Comparison of ENCODE assay signal across 9 cellular contexts in genomic region chr22:41442240-41442792, GRCh38. TPM values are rescaled to one million over a fixed set of nuclear protein-coding genes. Genes with fewer than 3 reads are reported as not detected.
A peak's percentile ranks its signal among the peaks of the same experiment; 100 is the strongest.
DNase-seq lines count a peak whose midpoint lies in the region; ATAC-seq and TF ChIP-seq lines count a peak whose summit lies in the region.
"Had no signal": no experiment of that assay in that cellular context is flagged by ENCODE, and none has a peak within 500 bp of the region (broad histone marks: within the 10 kb centered on the region; RNA-seq: fewer than 3 reads in every experiment).

No MANE protein-coding gene starts in this region.

- no peaks in the 10 kb centered on the region for H3K27me3 ChIP-seq in GM23248 (replicated peaks; ENCODE audit: insufficient read depth)
- H3K27me3 ChIP-seq in PC-9 (ENCODE audit: insufficient read depth, low read depth): no peaks in the 10 kb centered on the region
- no peaks in the 10 kb centered on the region for H3K27me3 ChIP-seq in skeletal muscle tissue (ENCODE audit: control insufficient read depth in 3 of 3, insufficient read depth in 3 of 3, low read length in 3 of 3)

- H3K9ac ChIP-seq in GM23248 (0 out of 2 replicates have a peak overlapping the region, but pooled peaks have one; percentile 3), skeletal muscle tissue (ENCODE audit: low read depth in 1 of 3, low read length in 3 of 3) (peak overlapping the region in 2 of 3 donors; percentile 26 to 57)

- POLR2A ChIA-PET in PC-9 (lab: Charles Lee; ENCODE audit: unreplicated experiment): no interaction called here

- no TSS peak for BruUV-seq in PC-9 (replicated peaks; lab: Mats Ljungman, UMichigan)

- intact Hi-C loops in PC-9 (cut with micrococcal nuclease; ENCODE audit: unreplicated experiment): no loop called here

- H3K4me2 ChIP-seq in GM23248 (ENCODE audit: unreplicated experiment) (peak overlapping the region; percentile 4), PC-9 (peak overlapping the region; percentile 11; the same call in 1 of the 2 replicates)

- peak; percentile 16 for ATAC-seq in esophagus mucosa
- ATAC-seq in HG02798 (IDR thresholded peaks at IDR 0.05; ENCODE audit: poor library complexity, unreplicated experiment): no peak
- no peak for ATAC-seq in GM21529 (IDR thresholded peaks at IDR 0.05; ENCODE audit: unreplicated experiment)

- in situ Hi-C loops in GM23248 (cut with MboI): no loop called here

- H4K20me1 ChIP-seq in GM23248 (ENCODE audit: insufficient read depth) (peaks cover 21% of the 10 kb centered on the region), PC-9 (ENCODE audit: insufficient read depth) (peaks cover 64% of the 10 kb centered on the region)

- DNase-seq in GM23248 (peak; percentile 26), PC-9 (no peak), EL (no peak)
- DNase-seq: activated CD4-positive, alpha-beta T cell treated with anti-CD3 and anti-CD28 coated beads for 4 hours; COR-L47 had no signal

- 60 to 68% methylated on average over 2 of the region's 2 CpGs for WGBS in GM23248 (ENCODE audit: low coverage in 1 of 2, low lambda C conversion rate in 2 of 2, missing lambda C conversion rate in 2 of 2), 2 experiments

- no peaks in the 10 kb centered on the region for H3K9me2 ChIP-seq in GM23248 (ENCODE audit: insufficient read depth)
- H3K9me2 ChIP-seq in PC-9 (ENCODE audit: insufficient read depth): no peaks in the 10 kb centered on the region

- no peak overlapping the region for H3K27ac ChIP-seq in GM23248
- H3K27ac ChIP-seq in PC-9: no peak overlapping the region
- H3K27ac ChIP-seq in skeletal muscle tissue (ENCODE audit: low read depth, low read length): peak overlapping the region; percentile 98

- H2AFZ ChIP-seq in GM23248: no peak overlapping the region
- no peak overlapping the region for H2AFZ ChIP-seq in PC-9

- TF ChIP-seq CTCF in PC-9 (conservative IDR thresholded peaks at IDR 0.05): no peak

- H3F3A ChIP-seq in GM23248 (ENCODE audit: insufficient read depth): peaks cover 48% of the 10 kb centered on the region
- H3F3A ChIP-seq in PC-9 (ENCODE audit: insufficient read depth, low read depth): peaks cover 59% of the 10 kb centered on the region

- H3K9me3 ChIP-seq in GM23248 (ENCODE audit: low read depth): no peaks in the 10 kb centered on the region
- no peaks in the 10 kb centered on the region for H3K9me3 ChIP-seq in PC-9 (ENCODE audit: insufficient read depth, low read depth)
- no peaks in the 10 kb centered on the region for H3K9me3 ChIP-seq in skeletal muscle tissue (ENCODE audit: control insufficient read depth in 3 of 3, low read length in 3 of 3)

- H3K36me3 ChIP-seq in GM23248 (ENCODE audit: low read depth): peaks cover 11% of the 10 kb centered on the region; the same call in 1 of the 2 replicates
- peaks cover 19% of the 10 kb centered on the region for H3K36me3 ChIP-seq in PC-9 (ENCODE audit: low read depth)
- H3K36me3 ChIP-seq in skeletal muscle tissue (ENCODE audit: control insufficient read depth in 3 of 3, insufficient read depth in 3 of 3, low read length in 3 of 3): peaks cover 11 to 15% (median 13%) of the 10 kb centered on the region in 3 donors

- peaks cover 93% of the 10 kb centered on the region for H3K79me2 ChIP-seq in GM23248 (ENCODE audit: insufficient read depth)
- peaks cover 93% of the 10 kb centered on the region for H3K79me2 ChIP-seq in PC-9 (ENCODE audit: low read depth)

- peaks cover 16% of the 10 kb centered on the region for H3K4me1 ChIP-seq in GM23248 (ENCODE audit: insufficient read depth)
- peaks cover 15% of the 10 kb centered on the region for H3K4me1 ChIP-seq in PC-9 (replicated peaks; ENCODE audit: insufficient read depth)
- H3K4me1 ChIP-seq in skeletal muscle tissue (ENCODE audit: control insufficient read depth in 3 of 3, insufficient read depth in 3 of 3, low read length in 3 of 3): peaks cover 58 to 71% (median 60%) of the 10 kb centered on the region in 3 donors

- CTCF ChIA-PET in PC-9 (lab: Charles Lee): no interaction called here

- no peak overlapping the region for H3K4me3 ChIP-seq in GM23248
- no peak overlapping the region for H3K4me3 ChIP-seq in PC-9
- H3K4me3 ChIP-seq in skeletal muscle tissue (ENCODE audit: low read length in 3 of 3): peak overlapping the region in 1 of 3 donors; percentile 37

RNA-seq across cellular contexts. Expression of gene TOB2, which starts 4.3 kb away (rescaled TPM):
- 29.0 and 35.7 TPM in 2 replicates for total RNA-seq in GM23248 (2014; rRNA removed; shearing (Covaris generic))
- 29.6 and 31.1 TPM in 2 replicates for polyA plus RNA-seq in GM23248 (2016; fragmentation: Nextera tagmentation; extraction: Ambion mirVana)
- 50.0 and 57.4 TPM in 2 replicates for total RNA-seq in PC-9 (2021)
- total RNA-seq in esophagus mucosa: 19.6 TPM
- total RNA-seq in skeletal muscle tissue: 15.1 TPM

RNA-seq across cellular contexts. Expression of gene PHF5A, which starts 26.2 kb away (rescaled TPM):
- 41.9 and 53.4 TPM in 2 replicates for total RNA-seq in GM23248 (2014; rRNA removed; shearing (Covaris generic))
- 13.1 and 13.7 TPM in 2 replicates for polyA plus RNA-seq in GM23248 (2016; fragmentation: Nextera tagmentation; extraction: Ambion mirVana)
- total RNA-seq in PC-9 (2021): 49.1 and 62.9 TPM in 2 replicates
- total RNA-seq in esophagus mucosa: 39.2 TPM
- 43.8 TPM for total RNA-seq in skeletal muscle tissue

RNA-seq across cellular contexts. Expression of gene ACO2, which starts 26.6 kb away (rescaled TPM):
- 41.5 and 60.4 TPM in 2 replicates for total RNA-seq in GM23248 (2014; rRNA removed; shearing (Covaris generic))
- 68.1 and 68.7 TPM in 2 replicates for polyA plus RNA-seq in GM23248 (2016; fragmentation: Nextera tagmentation; extraction: Ambion mirVana)
- total RNA-seq in PC-9 (2021): 76.7 and 80.0 TPM in 2 replicates
- total RNA-seq in esophagus mucosa: 66.5 TPM
- total RNA-seq in skeletal muscle tissue: 110 TPM
